ENCODE assay signal across 17 cellular contexts in genomic region chr1:241219449-241219848, GRCh38.
A peak's percentile ranks its signal among the peaks of the same experiment; 100 is the strongest.
DNase-seq lines count a peak whose midpoint lies in the region; ATAC-seq and TF ChIP-seq lines count a peak whose summit lies in the region.
"Had no signal": no experiment of that assay in that cellular context is flagged by ENCODE, and none has a peak within 500 bp of the region (broad histone marks: within the 10 kb centered on the region; RNA-seq: fewer than 3 reads in every experiment).

No MANE protein-coding gene starts in this region.

- H3K4me1 ChIP-seq in hepatocyte (ENCODE audit: insufficient read depth) (peaks cover 3% of the 10 kb centered on the region), smooth muscle cell (ENCODE audit: low read depth) (no peaks in the 10 kb centered on the region)

- no peaks in the 10 kb centered on the region for H3K9me2 ChIP-seq in hepatocyte (replicated peaks; ENCODE audit: insufficient read depth)

- no peaks in the 10 kb centered on the region for H3K79me2 ChIP-seq in hepatocyte
- no peaks in the 10 kb centered on the region for H3K79me2 ChIP-seq in smooth muscle cell (ENCODE audit: low read depth)

- H3K27ac ChIP-seq in hepatocyte: peak overlapping the region; percentile 84
- peak overlapping the region; percentile 1 for H3K27ac ChIP-seq in smooth muscle cell (ENCODE audit: low read depth)

- no peaks in the 10 kb centered on the region for H4K20me1 ChIP-seq in hepatocyte (ENCODE audit: insufficient read depth, poor library complexity, severe bottlenecking)
- H4K20me1 ChIP-seq in smooth muscle cell (ENCODE audit: low read depth): no peaks in the 10 kb centered on the region

- 27% methylated on average over 2 of the region's 2 CpGs for WGBS in hepatocyte (ENCODE audit: low lambda C conversion rate, missing lambda C conversion rate)
- WGBS in smooth muscle cell (ENCODE audit: low lambda C conversion rate): 56% methylated on average over 2 of the region's 2 CpGs

- peak; percentile 2 for DNase-seq in NCI-H748 (lab: John Stamatoyannopoulos, UW; ENCODE audit: unreplicated experiment)
- no peak for DNase-seq in NCI-H748 treated with DMSO at 0.1 percent for 48 hours (lab: John Stamatoyannopoulos, UW)
- peak; percentile 30 for DNase-seq in M059J (ENCODE audit: low read depth)
- peak; percentile 24 for DNase-seq in hepatocyte (ENCODE audit: low spot score)
- DNase-seq in smooth muscle cell (lab: John Stamatoyannopoulos, UW; ENCODE audit: unreplicated experiment): no peak
- DNase-seq in COR-L47 (lab: John Stamatoyannopoulos, UW): no peak
- DNase-seq: CD4-positive, alpha-beta T cell; DMS79; KG1; NCI-H1417; NCI-H1930; NCI-H2171 treated with DMSO at 0.1 percent for 48 hours; NCI-H774; OCI-M1; SHP77 had no signal

- no peak for ATAC-seq in esophagus mucosa
- ATAC-seq: HepG2 had no signal

- H2AFZ ChIP-seq in hepatocyte (no peak overlapping the region), smooth muscle cell (ENCODE audit: low read depth) (no peak overlapping the region)

- no peak overlapping the region for H3K4me3 ChIP-seq in hepatocyte
- H3K4me3 ChIP-seq in smooth muscle cell: no peak overlapping the region

- peak overlapping the region; percentile 14 for H3K4me2 ChIP-seq in hepatocyte
- no peak overlapping the region for H3K4me2 ChIP-seq in smooth muscle cell

- H3K9ac ChIP-seq in smooth muscle cell (ENCODE audit: low read depth): no peak overlapping the region

- TF ChIP-seq CTCF in hepatocyte (IDR thresholded peaks at IDR 0.05; ENCODE audit: poor library complexity) (no peak), smooth muscle cell (IDR thresholded peaks at IDR 0.05; ENCODE audit: borderline replicate concordance, insufficient read depth, poor library complexity, severe bottlenecking) (no peak)

- no peaks in the 10 kb centered on the region for H3K27me3 ChIP-seq in hepatocyte
- H3K27me3 ChIP-seq in smooth muscle cell (ENCODE audit: low read depth): no peaks in the 10 kb centered on the region

- H3F3A ChIP-seq in smooth muscle cell (ENCODE audit: low read depth): no peaks in the 10 kb centered on the region

- no peaks in the 10 kb centered on the region for H3K9me3 ChIP-seq in hepatocyte (ENCODE audit: low read depth)
- H3K9me3 ChIP-seq in smooth muscle cell (replicated peaks; ENCODE audit: low read depth): no peaks in the 10 kb centered on the region

- H3K36me3 ChIP-seq in hepatocyte (replicated peaks; ENCODE audit: insufficient read depth, low read depth) (no peaks in the 10 kb centered on the region), smooth muscle cell (ENCODE audit: low read depth) (no peaks in the 10 kb centered on the region)

Comparison
In these comparisons a context has a peak if more than half of its experiments do, and no peak if none do; other contexts are left out.
1. DNase-seq: peak in NCI-H748 (single experiment), M059J (single experiment) and hepatocyte (single experiment); none in NCI-H748 treated with DMSO at 0.1 percent for 48 hours (single experiment), smooth muscle cell (single experiment) and COR-L47 (single experiment).